In the genomic region with DNA sequence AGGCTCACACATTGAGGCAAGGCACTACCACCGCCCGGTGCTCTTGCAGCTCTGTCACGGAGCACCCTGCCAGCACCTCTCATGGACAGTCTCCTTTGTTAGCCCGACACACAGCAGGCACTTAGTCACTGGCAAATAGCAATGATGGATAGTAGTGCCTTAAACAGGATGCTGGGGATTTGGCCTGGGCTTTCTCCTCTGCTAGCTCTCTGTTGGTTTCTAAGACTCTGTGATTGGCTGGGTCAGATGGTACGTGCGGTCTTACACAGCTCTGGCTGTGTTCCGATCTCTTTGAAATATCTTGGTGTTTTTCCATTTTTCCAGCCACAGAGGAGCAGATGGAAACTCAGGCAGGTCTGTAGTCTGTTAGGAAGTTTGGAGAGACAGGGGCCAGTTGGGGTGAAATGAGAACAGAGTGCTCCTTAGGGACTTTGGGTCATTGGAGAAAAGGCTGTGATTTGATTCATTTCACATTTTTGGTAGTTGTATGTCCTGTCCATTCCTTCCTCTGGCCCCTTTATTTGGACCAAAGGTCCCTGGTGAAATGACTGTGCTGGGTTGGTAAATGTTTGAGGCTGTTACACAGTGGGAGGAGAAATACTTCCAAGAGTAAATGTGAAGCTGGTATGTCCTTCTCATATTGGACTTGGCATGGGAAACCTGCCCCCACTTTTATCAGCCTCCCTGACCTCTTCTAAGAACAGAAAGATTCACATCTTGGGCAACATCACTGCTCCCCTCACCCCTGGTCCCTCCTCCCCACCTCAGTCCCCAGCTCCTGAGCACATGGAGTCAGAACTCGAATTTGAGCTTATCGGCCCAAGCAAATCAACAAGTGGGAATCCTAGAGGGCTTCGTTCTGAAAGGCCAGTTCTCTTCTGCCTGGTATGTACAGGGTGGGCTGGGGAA, we compare ENCODE assay signal across 9 cellular contexts. TPM values are rescaled to one million over a fixed set of nuclear protein-coding genes. Genes with fewer than 3 reads are reported as not detected.
DNase-seq lines count a peak whose midpoint lies in the region; ATAC-seq, FAIRE-seq and TF ChIP-seq lines count a peak whose summit lies in the region.
"Had no signal": no experiment of that assay in that cellular context is flagged by ENCODE, and none has a peak within 500 bp of the region (broad histone marks: within the 10 kb centered on the region; RNA-seq: fewer than 3 reads in every experiment).

No MANE protein-coding gene starts in this region.

- no peaks in the 10 kb centered on the region for H3K27me3 ChIP-seq in astrocyte (ENCODE audit: insufficient read depth, low read length)
- no peaks in the 10 kb centered on the region for H3K27me3 ChIP-seq in transverse colon

- peak overlapping the region; percentile 98 for H3K4me2 ChIP-seq in astrocyte (ENCODE audit: low read length)

- peaks cover 10% of the 10 kb centered on the region for H4K20me1 ChIP-seq in astrocyte (ENCODE audit: insufficient read depth, low read length)

- 63 to 70% methylated on average over 3 to 10 of the region's 10 CpGs for WGBS in transverse colon (ENCODE audit: low coverage in 1 of 2), 2 donors

- in situ Hi-C loops in transverse colon (cut with MboI; ENCODE audit: low pct_ligation_motif_present in 1 of 4, low pct_unique_long_range_greater_than_20kb in 1 of 4, low sequenced_read_pairs in 3 of 4) = no loop called here

- H3K4me1 ChIP-seq in astrocyte (ENCODE audit: insufficient read depth, low read length) = peaks cover 61% of the 10 kb centered on the region
- peaks cover 37 to 76% (median 60%) of the 10 kb centered on the region in 4 donors for H3K4me1 ChIP-seq in transverse colon

- TF ChIP-seq EP300 in transverse colon (IDR thresholded peaks at IDR 0.05; ENCODE audit: low read depth) = no peak

- no peak for DNase-seq in T-helper 2 cell treated with Interferon-gamma antibody and Interleukin-4, amounts not matched to agents 5 μg/mL and 100 μg/mL, for 36 hours (ENCODE audit: low spot score)
- DNase-seq in T-helper 2 cell (no peak), astrocyte (ENCODE audit: low read depth) (peak; percentile 99), left lobe of liver (ENCODE audit: low spot score) (no peak), transverse colon (peak; percentile 51), occipital lobe (lab: John Stamatoyannopoulos, UW) (no peak), HK-2 (ENCODE audit: unreplicated experiment) (no peak)
- DNase-seq: NCI-H2107 had no signal

- H3K27ac Mint-ChIP-seq in T-helper 2 cell treated with Interferon-gamma antibody and Interleukin-4, amounts not matched to agents 5 μg/mL and 100 μg/mL, for 36 hours = peak overlapping the region; percentile 89
- H3K27ac Mint-ChIP-seq in astrocyte (ENCODE audit: unreplicated experiment) = no peak overlapping the region

- peak overlapping the region; percentile 9 for H3K4me3 ChIP-seq in astrocyte (ENCODE audit: insufficient read depth, low read depth, low read length)
- H3K4me3 ChIP-seq in transverse colon = peak overlapping the region in 1 of 4 donors; percentile 86

- peaks cover 8% of the 10 kb centered on the region for H3K9me3 Mint-ChIP-seq in T-helper 2 cell treated with Interferon-gamma antibody and Interleukin-4, amounts not matched to agents 5 μg/mL and 100 μg/mL, for 36 hours
- H3K9me3 Mint-ChIP-seq in astrocyte (ENCODE audit: unreplicated experiment) = peaks cover 2% of the 10 kb centered on the region

- no peaks in the 10 kb centered on the region for H3K27me3 Mint-ChIP-seq in T-helper 2 cell treated with Interferon-gamma antibody and Interleukin-4, amounts not matched to agents 5 μg/mL and 100 μg/mL, for 36 hours (ENCODE audit: low read depth)
- H3K27me3 Mint-ChIP-seq in astrocyte (ENCODE audit: low read depth, unreplicated experiment) = no peaks in the 10 kb centered on the region

- peaks cover 42% of the 10 kb centered on the region for H3K36me3 Mint-ChIP-seq in T-helper 2 cell treated with Interferon-gamma antibody and Interleukin-4, amounts not matched to agents 5 μg/mL and 100 μg/mL, for 36 hours (ENCODE audit: low read depth)
- peaks cover 7% of the 10 kb centered on the region for H3K36me3 Mint-ChIP-seq in astrocyte (ENCODE audit: low read depth, unreplicated experiment)

- H3K9ac ChIP-seq in astrocyte (ENCODE audit: low read length) = peak overlapping the region; percentile 51

- peak overlapping the region; percentile 100 for H3K4me3 Mint-ChIP-seq in T-helper 2 cell treated with Interferon-gamma antibody and Interleukin-4, amounts not matched to agents 5 μg/mL and 100 μg/mL, for 36 hours
- H3K4me3 Mint-ChIP-seq in astrocyte (ENCODE audit: unreplicated experiment) = no peak overlapping the region

- H3K27ac ChIP-seq in astrocyte (ENCODE audit: low read depth, low read length) (peak overlapping the region; percentile 41), transverse colon (peak overlapping the region; percentile 88 to 96 (median 92))

- H3K9me3 ChIP-seq in astrocyte (ENCODE audit: insufficient read depth, low read depth, low read length) = no peaks in the 10 kb centered on the region
- no peaks in the 10 kb centered on the region for H3K9me3 ChIP-seq in transverse colon

- peaks cover 65% of the 10 kb centered on the region for H3K79me2 ChIP-seq in astrocyte (ENCODE audit: insufficient read depth, low read length)

- H3K36me3 ChIP-seq in astrocyte (ENCODE audit: insufficient read depth, low read length) (no peaks in the 10 kb centered on the region), transverse colon (no peaks in the 10 kb centered on the region)

- peak; percentile 40 for TF ChIP-seq POLR2A in transverse colon (IDR thresholded peaks at IDR 0.05)

- intact Hi-C loops in transverse colon (cut with DNase I; ENCODE audit: low total_unique reads) = no loop called here

- no peak overlapping the region for H2AFZ ChIP-seq in astrocyte (ENCODE audit: low read depth, low read length)

- ATAC-seq in left lobe of liver (peak; percentile 5), GM21528 (IDR thresholded peaks at IDR 0.05; ENCODE audit: low FRiP score, unreplicated experiment) (no peak)

- no peak for FAIRE-seq in astrocyte (lab: Jason Lieb, UNC)

- no peak for TF ChIP-seq CTCF in astrocyte (IDR thresholded peaks at IDR 0.05; ENCODE audit: insufficient read depth, low read depth, low read length)
- TF ChIP-seq CTCF in transverse colon (IDR thresholded peaks at IDR 0.05) = no peak

- H3K4me1 Mint-ChIP-seq in T-helper 2 cell treated with Interferon-gamma antibody and Interleukin-4, amounts not matched to agents 5 μg/mL and 100 μg/mL, for 36 hours (ENCODE audit: low read depth) = peaks cover 59% of the 10 kb centered on the region
- H3K4me1 Mint-ChIP-seq in astrocyte (ENCODE audit: low read depth, unreplicated experiment) = peaks cover 34% of the 10 kb centered on the region

RNA-seq across cellular contexts. Expression of gene SMIM3, which starts 3.4 kb away (rescaled TPM):
- total RNA-seq in astrocyte (16.7 and 19.8 TPM in 2 replicates), left lobe of liver (3.6 TPM), transverse colon (10 to 100 TPM; 19.1 to 22.4 (median 20.4) TPM), occipital lobe (1.7 TPM)

RNA-seq across cellular contexts. Expression of gene DCTN4, which starts 23.1 kb away (rescaled TPM):
- total RNA-seq in astrocyte (53.8 and 57.0 TPM in 2 replicates), left lobe of liver (23.1 TPM), transverse colon (10 to 100 TPM; 23.2 to 55.3 (median 42.4) TPM), occipital lobe (96.2 TPM)

Comparison
In these comparisons a context has a peak if more than half of its experiments do, and no peak if none do; other contexts are left out.
1. DNase-seq: peak in astrocyte (single experiment) and transverse colon (single experiment); none in T-helper 2 cell treated with Interferon-gamma antibody and Interleukin-4, amounts not matched to agents 5 μg/mL and 100 μg/mL, for 36 hours (single experiment), T-helper 2 cell (0 of 5), left lobe of liver (single experiment), occipital lobe (single experiment) and HK-2 (single experiment).